17 cellular contexts compared by ENCODE assay signal in genomic region chr1:229461032-229461668, GRCh38. TPM values are rescaled to one million over a fixed set of nuclear protein-coding genes. Genes with fewer than 3 reads are reported as not detected.
A peak's percentile ranks its signal among the peaks of the same experiment; 100 is the strongest.
DNase-seq lines count a peak whose midpoint lies in the region; ATAC-seq and TF ChIP-seq lines count a peak whose summit lies in the region.
"Had no signal": no experiment of that assay in that cellular context is flagged by ENCODE, and none has a peak within 500 bp of the region (broad histone marks: within the 10 kb centered on the region; RNA-seq: fewer than 3 reads in every experiment).

No MANE protein-coding gene starts in this region.

- no peaks in the 10 kb centered on the region for H3K4me1 ChIP-seq in endodermal cell (ENCODE audit: control insufficient read depth, insufficient read depth, low read length)
- peaks cover 0 to 6% (median 0%) of the 10 kb centered on the region in 9 donors for H3K4me1 ChIP-seq in heart right ventricle
- H3K4me1 ChIP-seq in testis, result no peaks in the 10 kb centered on the region
- no peaks in the 10 kb centered on the region for H3K4me1 ChIP-seq in ovary (ENCODE audit: insufficient read depth)

- no peaks in the 10 kb centered on the region for H3K27me3 Mint-ChIP-seq in endodermal cell (ENCODE audit: insufficient read depth)

- H3K36me3 ChIP-seq in endodermal cell (ENCODE audit: control insufficient read depth, insufficient read depth, low read length) (peaks cover 90% of the 10 kb centered on the region), heart right ventricle (peaks cover 0 to 100% (median 43%) of the 10 kb centered on the region in 9 donors), testis (ENCODE audit: low read depth, missing control alignments) (no peaks in the 10 kb centered on the region), ovary (no peaks in the 10 kb centered on the region)

- no peak for TF ChIP-seq POLR2A in testis (IDR thresholded peaks at IDR 0.05)
- no peak for TF ChIP-seq POLR2A in ovary (IDR thresholded peaks at IDR 0.05)

- no peaks in the 10 kb centered on the region for H3K27me3 ChIP-seq in endodermal cell (ENCODE audit: control insufficient read depth, insufficient read depth, low read length, poor library complexity, severe bottlenecking)
- H3K27me3 ChIP-seq in heart right ventricle, result no peaks in the 10 kb centered on the region
- no peaks in the 10 kb centered on the region for H3K27me3 ChIP-seq in testis
- H3K27me3 ChIP-seq in ovary, result no peaks in the 10 kb centered on the region

- peaks cover 79% of the 10 kb centered on the region for H3K36me3 Mint-ChIP-seq in endodermal cell (ENCODE audit: low read depth)

- H3K4me1 Mint-ChIP-seq in endodermal cell, result no peaks in the 10 kb centered on the region
- H3K4me1 Mint-ChIP-seq: CD14-positive monocyte had no signal

- DNase-seq in endodermal cell (no peak), heart right ventricle (peak; percentile 51 to 57), pons (ENCODE audit: low spot score) (peak; percentile 68), testis (peak; percentile 60), ovary (no peak), RKO (ENCODE audit: low spot score) (no peak)
- no peak for DNase-seq in effector CD8-positive, alpha-beta T cell (lab: John Stamatoyannopoulos, UW)
- DNase-seq: DMS 273 treated with DMSO at 0.1 percent for 48 hours, KG1, NCI-H1048, NCI-H1436 treated with DMSO at 0.1 percent for 48 hours, NCI-H2081, NCI-H510A, PC-9 had no signal

- peak; percentile 77 to 96 (median 94) for ATAC-seq in heart right ventricle
- ATAC-seq: HepG2 had no signal

- peak overlapping the region; percentile 11 for H3K27ac Mint-ChIP-seq in endodermal cell

- H3K9me3 ChIP-seq in endodermal cell (ENCODE audit: control insufficient read depth, low read length) (no peaks in the 10 kb centered on the region), heart right ventricle (no peaks in the 10 kb centered on the region), testis (no peaks in the 10 kb centered on the region), ovary (no peaks in the 10 kb centered on the region)

- H3K9me3 Mint-ChIP-seq in endodermal cell, result no peaks in the 10 kb centered on the region
- H3K9me3 Mint-ChIP-seq: CD14-positive monocyte had no signal

- H3K4me3 ChIP-seq in endodermal cell (ENCODE audit: low read length) (no peak overlapping the region), heart right ventricle (no peak overlapping the region), testis (no peak overlapping the region), ovary (no peak overlapping the region)
- H3K4me3 ChIP-seq: PC-9 had no signal

- intact Hi-C loops in heart right ventricle (cut with DNase I), result loop anchor here in 3 of 10 donors (5.0 to 10.0 kb wide), 2 partner anchors 86 to 89 kb away; no protein-coding TSS in a partner anchor
- intact Hi-C loops in testis (cut with DNase I; ENCODE audit: low total_unique reads), result no loop called here
- intact Hi-C loops in ovary (cut with DNase I), result no loop called here

- no peak for TF ChIP-seq EP300 in ovary (IDR thresholded peaks at IDR 0.05)

- H3K4me3 Mint-ChIP-seq in endodermal cell, result no peak overlapping the region
- H3K4me3 Mint-ChIP-seq: CD14-positive monocyte had no signal

- TF ChIP-seq CTCF in endodermal cell (conservative IDR thresholded peaks at IDR 0.05), result no peak
- TF ChIP-seq CTCF in heart right ventricle (IDR thresholded peaks at IDR 0.05), result no peak
- no peak for TF ChIP-seq CTCF in testis (IDR thresholded peaks at IDR 0.05)
- no peak for TF ChIP-seq CTCF in ovary (IDR thresholded peaks at IDR 0.05)

- H3K27ac ChIP-seq in endodermal cell (ENCODE audit: low read depth, low read length) (no peak overlapping the region), heart right ventricle (peak overlapping the region in 7 of 10 donors; percentile 13 to 73 (median 67)), testis (no peak overlapping the region), ovary (no peak overlapping the region)
- H3K27ac ChIP-seq: PC-9 had no signal

- WGBS in endodermal cell (ENCODE audit: insufficient coverage in 1 of 2, insufficient read length in 1 of 2), 2 experiments, result 91 to 94% methylated on average over 5 to 6 of the region's 7 CpGs
- 72 to 82% methylated on average over 7 of the region's 7 CpGs for WGBS in heart right ventricle, 2 donors
- 75 to 87% methylated on average over 7 of the region's 7 CpGs for WGBS in testis, 2 donors
- 86 to 93% (median 90%) methylated on average over 7 of the region's 7 CpGs for WGBS in ovary, 3 donors

- no peak overlapping the region for H3K9ac ChIP-seq in endodermal cell (ENCODE audit: extremely low read depth, low read length, poor library complexity, severe bottlenecking)

RNA-seq across cellular contexts. Expression of gene ACTA1, which starts 27.3 kb away (rescaled TPM):
- total RNA-seq in endodermal cell (10 to 100 TPM in 1 of 2 donors, 1 to 10 TPM in 1; 8.2 to 17.3 TPM), heart right ventricle (over 10,000 TPM in 5 of 10 donors, 1,000 to 10,000 TPM in 4, 100 to 1,000 TPM in 1; 976 to 17,994 (median 10,145) TPM), testis (1 to 10 TPM in 1 of 2 donors, under 1 TPM in 1; 0.94 to 1.2 TPM), ovary (1 to 10 TPM in 2 of 7 donors, under 1 TPM in 1, not detected in 4; 0.33 to 3.3 (median 2.1) TPM)
- polyA plus RNA-seq in endodermal cell (2013, experiment 1 of 2), result 19.8 TPM
- 19.5 TPM for polyA plus RNA-seq in endodermal cell (2013, experiment 2 of 2)
- polyA plus RNA-seq in heart right ventricle (1,000 to 10,000 TPM; 2,463 to 2,779 TPM), testis (ENCODE audit: insufficient read depth, low read depth, low replicate concordance) (136 TPM), ovary (under 1 TPM; 0.47 to 0.70 TPM)
- total RNA-seq: H4, PC-9 had no signal
- polyA plus RNA-seq: CD14-positive monocyte had no signal

RNA-seq across cellular contexts. Expression of gene NUP133, which starts 47.0 kb away (rescaled TPM):
- total RNA-seq in endodermal cell (10 to 100 TPM; 67.8 to 68.4 TPM), heart right ventricle (10 to 100 TPM; 28.1 to 36.3 (median 31.4) TPM), testis (10 to 100 TPM; 46.5 to 60.9 TPM), ovary (10 to 100 TPM; 40.5 to 49.2 (median 40.8) TPM)
- 47.6 TPM for polyA plus RNA-seq in endodermal cell (2013, experiment 1 of 2)
- polyA plus RNA-seq in endodermal cell (2013, experiment 2 of 2), result 45.9 TPM
- polyA plus RNA-seq in heart right ventricle (10 to 100 TPM in 1 of 2 donors, 1 to 10 TPM in 1; 9.3 to 13.8 TPM), testis (ENCODE audit: insufficient read depth, low read depth, low replicate concordance) (26.5 TPM), ovary (10 to 100 TPM; 15.3 to 29.3 TPM)

Comparison
In these comparisons a context has a peak if more than half of its experiments do, and no peak if none do; other contexts are left out.
1. DNase-seq: peak in heart right ventricle (2 of 2), pons (single experiment) and testis (single experiment); none in endodermal cell (single experiment), effector CD8-positive, alpha-beta T cell (single experiment), ovary (0 of 5) and RKO (single experiment).
2. H3K27ac ChIP-seq: peak in heart right ventricle (7 of 10); none in endodermal cell (single experiment), testis (0 of 2) and ovary (0 of 2).
3. RNA of gene ACTA1, which starts 27.3 kb away (total RNA-seq): 976 to 17,994 TPM in heart right ventricle; 8.2 to 17.3 TPM in endodermal cell, 0.94 to 1.2 TPM in testis and 0.33 to 3.3 TPM in ovary; every median in the first group is over 10 times any median in the second.